In genomic region chr10:132664883-132665282, GRCh38 we compare ENCODE assay signal across 19 cellular contexts.
DNase-seq lines count a peak whose midpoint lies in the region; ATAC-seq, FAIRE-seq and TF ChIP-seq lines count a peak whose summit lies in the region.
"Had no signal": no experiment of that assay in that cellular context is flagged by ENCODE, and none has a peak within 500 bp of the region (broad histone marks: within the 10 kb centered on the region; RNA-seq: fewer than 3 reads in every experiment).

No MANE protein-coding gene starts in this region.

- no peaks in the 10 kb centered on the region for H3K9me2 ChIP-seq in PC-3 (replicated peaks; ENCODE audit: low read length)

- H3K27me3 ChIP-seq in right cardiac atrium (ENCODE audit: control insufficient read depth, insufficient read depth) (no peaks in the 10 kb centered on the region), PC-3 (ENCODE audit: low read length) (no peaks in the 10 kb centered on the region), spleen (replicated peaks in 1 of 7) (no peaks in the 10 kb centered on the region), adrenal gland (no peaks in the 10 kb centered on the region)
- no peaks in the 10 kb centered on the region for H3K27me3 ChIP-seq in CD8-positive, alpha-beta T cell (ENCODE audit: insufficient read depth, low read length)

- CTCF ChIA-PET in PC-3 (lab: Charles Lee): no interaction called here
- CTCF ChIA-PET in CD8-positive, alpha-beta T cell (lab: Charles Lee): no interaction called here

- H3K4me2 ChIP-seq in PC-3 (ENCODE audit: low read length): no peak overlapping the region

- H3K27ac Mint-ChIP-seq in CD8-positive, alpha-beta T cell: no peak overlapping the region
- H3K27ac Mint-ChIP-seq: B cell; CD4-positive, alpha-beta memory T cell had no signal

- H3F3A ChIP-seq in PC-3 (ENCODE audit: low read length, unreplicated experiment): no peaks in the 10 kb centered on the region

- no peak overlapping the region for H3K9ac ChIP-seq in PC-3 (ENCODE audit: low read length)
- H3K9ac ChIP-seq in kidney (ENCODE audit: low read length in 2 of 2): no peak overlapping the region

- H3K27ac ChIP-seq in right cardiac atrium (ENCODE audit: low read length): no peak overlapping the region
- H3K27ac ChIP-seq in PC-3 (ENCODE audit: low read length): peak overlapping the region; percentile 76
- H3K27ac ChIP-seq in kidney (ENCODE audit: low read depth in 2 of 2, low read length in 2 of 2): no peak overlapping the region
- H3K27ac ChIP-seq in spleen: no peak overlapping the region
- H3K27ac ChIP-seq in adrenal gland: no peak overlapping the region
- H3K27ac ChIP-seq in CD8-positive, alpha-beta T cell (ENCODE audit: low read depth, low read length): no peak overlapping the region
- H3K27ac ChIP-seq: C4-2B had no signal

- peaks cover 21% of the 10 kb centered on the region for H3K36me3 Mint-ChIP-seq in CD8-positive, alpha-beta T cell

- H4K20me1 ChIP-seq in PC-3 (ENCODE audit: low read length): no peaks in the 10 kb centered on the region

- H3K4me1 ChIP-seq in right cardiac atrium (ENCODE audit: control insufficient read depth, insufficient read depth, low read length) (no peaks in the 10 kb centered on the region), PC-3 (ENCODE audit: insufficient read depth, low read length) (peaks cover 40% of the 10 kb centered on the region), kidney (ENCODE audit: control insufficient read depth in 1 of 2, insufficient read depth in 1 of 2, low read depth in 1 of 2, low read length in 2 of 2) (no peaks in the 10 kb centered on the region), spleen (peaks cover 0 to 19% (median 4%) of the 10 kb centered on the region in 6 donors), adrenal gland (replicated peaks in 1 of 2) (no peaks in the 10 kb centered on the region)
- H3K4me1 ChIP-seq in CD8-positive, alpha-beta T cell (ENCODE audit: insufficient read depth, low read length): no peaks in the 10 kb centered on the region

- H3K4me1 Mint-ChIP-seq in CD8-positive, alpha-beta T cell (ENCODE audit: low read depth): no peaks in the 10 kb centered on the region
- H3K4me1 Mint-ChIP-seq: B cell had no signal

- H2AFZ ChIP-seq in PC-3 (ENCODE audit: low read length): no peak overlapping the region

- H3K36me3 ChIP-seq in PC-3 (ENCODE audit: low read depth, low read length) (peaks cover 17% of the 10 kb centered on the region), kidney (ENCODE audit: control insufficient read depth in 1 of 2, insufficient read depth in 2 of 2, low read length in 2 of 2) (peaks cover 1 to 2% of the 10 kb centered on the region in 2 donors), spleen (peaks cover 0 to 46% (median 4%) of the 10 kb centered on the region in 6 donors), adrenal gland (replicated peaks in 1 of 2) (no peaks in the 10 kb centered on the region)
- H3K36me3 ChIP-seq in CD8-positive, alpha-beta T cell (ENCODE audit: insufficient read depth, low read length): peaks cover under 1% of the 10 kb centered on the region

- H3K27me3 Mint-ChIP-seq in CD8-positive, alpha-beta T cell (ENCODE audit: low read depth): no peaks in the 10 kb centered on the region
- H3K27me3 Mint-ChIP-seq: B cell; CD4-positive, alpha-beta memory T cell had no signal

- BruUV-seq in PC-3 (replicated peaks; lab: Mats Ljungman, UMichigan): no TSS peak

- H3K79me2 ChIP-seq in PC-3 (ENCODE audit: low read length): peaks cover 37% of the 10 kb centered on the region

- intact Hi-C loops in Right ventricle myocardium superior (cut with DNase I): loop anchor here (10.0 kb wide), 1 partner anchor 70 kb away; no protein-coding TSS in a partner anchor
- intact Hi-C loops in right cardiac atrium (cut with DNase I): loop anchor here in 1 of 4 donors (10.0 kb wide), 1 partner anchor 120 kb away; the partner anchor contains the start of gene NKX6-2
- intact Hi-C loops in PC-3 (cut with micrococcal nuclease): no loop called here
- intact Hi-C loops in kidney (cut with DNase I): no loop called here
- intact Hi-C loops in spleen (cut with DNase I; ENCODE audit: low total_unique reads): no loop called here
- intact Hi-C loops in adrenal gland (cut with DNase I): no loop called here
- intact Hi-C loops in CD8-positive, alpha-beta T cell (cut with DNase I, micrococcal nuclease): no loop called here

- H3K9me3 ChIP-seq in right cardiac atrium (ENCODE audit: control insufficient read depth, low read length) (no peaks in the 10 kb centered on the region), PC-3 (ENCODE audit: low read length) (peaks cover 4% of the 10 kb centered on the region; the same call in 1 of the 2 replicates), kidney (ENCODE audit: control insufficient read depth in 1 of 2, low read length in 2 of 2) (no peaks in the 10 kb centered on the region), spleen (no peaks in the 10 kb centered on the region), adrenal gland (replicated peaks in 1 of 3) (no peaks in the 10 kb centered on the region)
- H3K9me3 ChIP-seq in CD8-positive, alpha-beta T cell (ENCODE audit: low read length): no peaks in the 10 kb centered on the region

- DNase-seq in Right ventricle myocardium superior: peak; percentile 18
- no peak for DNase-seq in right cardiac atrium
- DNase-seq in PC-3: no peak
- peak; percentile 31 for DNase-seq in kidney
- DNase-seq in spleen: peak; percentile 36
- DNase-seq in adrenal gland: no peak
- DNase-seq in CD8-positive, alpha-beta T cell: no peak
- DNase-seq: 8988T; Calu3; CD4-positive, alpha-beta memory T cell; DMS79 treated with DMSO at 0.1 percent for 48 hours; GF-D8; GOT3; H9; KG1 had no signal

- H3K4me3 Mint-ChIP-seq in CD8-positive, alpha-beta T cell: no peak overlapping the region
- H3K4me3 Mint-ChIP-seq: B cell; CD4-positive, alpha-beta memory T cell; H9 had no signal

- TF ChIP-seq CTCF in PC-3 (conservative IDR thresholded peaks at IDR 0.05; ENCODE audit: low read depth, low read length): no peak
- TF ChIP-seq CTCF in kidney (IDR thresholded peaks at IDR 0.05; ENCODE audit: borderline replicate concordance, extremely low read depth, insufficient read depth): no peak
- no peak for TF ChIP-seq CTCF in spleen (IDR thresholded peaks at IDR 0.05 in 8 of 11, conservative IDR thresholded peaks at IDR 0.05 in 3 of 11)
- no peak for TF ChIP-seq CTCF in adrenal gland (IDR thresholded peaks at IDR 0.05)
- TF ChIP-seq CTCF in CD8-positive, alpha-beta T cell (IDR thresholded peaks at IDR 0.05): no peak

- no peaks in the 10 kb centered on the region for H3K9me3 Mint-ChIP-seq in CD8-positive, alpha-beta T cell
- H3K9me3 Mint-ChIP-seq: CD4-positive, alpha-beta memory T cell; H9 had no signal

- ATAC-seq in Right ventricle myocardium superior (ENCODE audit: poor library complexity): no peak
- ATAC-seq in right cardiac atrium: no peak
- no peak for ATAC-seq in PC-3
- no peak for ATAC-seq in GM19452 (IDR thresholded peaks at IDR 0.05; ENCODE audit: unreplicated experiment)
- ATAC-seq in CD8-positive, alpha-beta T cell: no peak
- ATAC-seq: HepG2 had no signal

- POLR2A ChIA-PET in PC-3 (lab: Charles Lee; ENCODE audit: unreplicated experiment): no interaction called here
- POLR2A ChIA-PET in CD8-positive, alpha-beta T cell (lab: Charles Lee): no interaction called here

- no peak for TF ChIP-seq POLR2A in spleen (IDR thresholded peaks at IDR 0.05)
- TF ChIP-seq POLR2A in adrenal gland (IDR thresholded peaks at IDR 0.05): no peak

- WGBS in right cardiac atrium: 94% methylated on average over 16 of the region's 16 CpGs
- WGBS in spleen, 5 donors: 77 to 90% (median 84%) methylated on average over 14 to 16 of the region's 16 CpGs
- WGBS in adrenal gland, 4 donors: 96 to 97% (median 97%) methylated on average over 14 to 16 of the region's 16 CpGs

- FAIRE-seq in kidney (lab: Jason Lieb, UNC): no peak
- FAIRE-seq: HepG2 had no signal

- H3K4me3 ChIP-seq in right cardiac atrium (ENCODE audit: low read length) (no peak overlapping the region), PC-3 (ENCODE audit: low read length) (no peak overlapping the region), kidney (ENCODE audit: low read length in 2 of 2) (no peak overlapping the region), spleen (no peak overlapping the region), adrenal gland (no peak overlapping the region)
- H3K4me3 ChIP-seq in CD8-positive, alpha-beta T cell (ENCODE audit: low read depth, low read length): no peak overlapping the region

Comparison
In these comparisons a context has a peak if more than half of its experiments do, and no peak if none do; other contexts are left out.
1. DNase-seq: peak in Right ventricle myocardium superior (single experiment), kidney (single experiment) and spleen (single experiment); none in right cardiac atrium (0 of 3), PC-3 (single experiment), adrenal gland (0 of 7) and CD8-positive, alpha-beta T cell (0 of 7).